In the genomic region with DNA sequence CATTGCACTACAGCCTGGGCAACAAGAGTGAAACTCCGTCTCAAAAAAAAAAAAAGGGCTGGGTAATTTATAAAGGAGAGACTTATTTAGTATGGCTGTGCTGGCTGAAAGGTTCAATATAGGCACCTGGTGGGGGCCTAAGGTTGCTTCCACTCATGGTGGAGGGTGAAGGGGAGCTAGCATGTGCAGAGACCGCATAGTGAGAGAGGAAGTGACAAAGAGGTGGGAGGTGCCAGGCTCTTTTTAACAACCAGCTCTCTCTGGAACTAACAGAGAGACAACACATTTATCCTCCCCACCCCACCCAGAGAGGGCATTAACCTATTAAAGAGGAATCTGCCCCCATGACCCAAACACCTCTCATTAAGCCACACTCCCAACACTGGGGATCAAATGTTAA, we compare ENCODE assay signal across 1 cellular context.
TF ChIP-seq lines count a peak whose summit lies in the region.

No MANE protein-coding gene starts in this region.

TF ChIP-seq in GM12878, 131 proteins besides CTCF, POLR2A, EP300 and RAD21 (continued from another document):
- TF ChIP-seq, protein P1, sequence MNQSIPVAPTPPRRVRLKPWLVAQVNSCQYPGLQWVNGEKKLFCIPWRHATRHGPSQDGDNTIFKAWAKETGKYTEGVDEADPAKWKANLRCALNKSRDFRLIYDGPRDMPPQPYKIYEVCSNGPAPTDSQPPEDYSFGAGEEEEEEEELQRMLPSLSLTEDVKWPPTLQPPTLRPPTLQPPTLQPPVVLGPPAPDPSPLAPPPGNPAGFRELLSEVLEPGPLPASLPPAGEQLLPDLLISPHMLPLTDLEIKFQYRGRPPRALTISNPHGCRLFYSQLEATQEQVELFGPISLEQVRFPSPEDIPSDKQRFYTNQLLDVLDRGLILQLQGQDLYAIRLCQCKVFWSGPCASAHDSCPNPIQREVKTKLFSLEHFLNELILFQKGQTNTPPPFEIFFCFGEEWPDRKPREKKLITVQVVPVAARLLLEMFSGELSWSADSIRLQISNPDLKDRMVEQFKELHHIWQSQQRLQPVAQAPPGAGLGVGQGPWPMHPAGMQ (IDR thresholded peaks at IDR 0.05; ENCODE audit: borderline replicate concordance) = no peak
